26 cellular contexts compared by ENCODE assay signal in genomic region chr4:5916229-5916628, GRCh38. TPM values are rescaled to one million over a fixed set of nuclear protein-coding genes. Genes with fewer than 3 reads are reported as not detected.
"Had no signal": no experiment of that assay in that cellular context is flagged by ENCODE, and none has a peak within 500 bp of the region (broad histone marks: within the 10 kb centered on the region; RNA-seq: fewer than 3 reads in every experiment).

No MANE protein-coding gene starts in this region.

- ATAC-seq: left lobe of liver; natural killer cell; right lobe of liver; stimulated activated naive CD8-positive, alpha-beta T cell treated with anti-CD3 and anti-CD28 coated beads, Interleukin-15, amount 100 ng/mL, for 72 hours; upper lobe of right lung had no signal

- H3K9me3 Mint-ChIP-seq: immature natural killer cell; natural killer cell; stimulated activated naive CD8-positive, alpha-beta T cell treated with anti-CD3 and anti-CD28 coated beads, Interleukin-15, amount 100 ng/mL, for 72 hours had no signal

- H3K4me2 ChIP-seq: smooth muscle cell had no signal

- DNase-seq: dermis blood vessel endothelial cell; effector memory CD4-positive, alpha-beta T cell; erythroblast; hypothalamus; immature natural killer cell; natural killer cell; right lobe of liver; stimulated activated CD4-positive, alpha-beta T cell treated with anti-CD3 and anti-CD28 coated beads, Interleukin-12 subunit alpha, Interleukin-12 subunit beta, amount 100 ng/mL, for 4 hours; stimulated activated CD4-positive, alpha-beta T cell treated with anti-CD3 and anti-CD28 coated beads, Interleukin-1b, Interleukin-23, amount 100 ng/mL, for 48 hours; stimulated activated CD4-positive, alpha-beta T cell treated with anti-CD3 and anti-CD28 coated beads, Interleukin-4, amount 100 ng/mL, for 1 hour; stimulated activated CD8-positive, alpha-beta memory T cell treated with anti-CD3 and anti-CD28 coated beads, Interleukin-4, amount 100 ng/mL, for 48 hours; stimulated activated naive CD4-positive, alpha-beta T cell; stimulated activated naive CD8-positive, alpha-beta T cell treated with anti-CD3 and anti-CD28 coated beads, Interleukin-15, amount 100 ng/mL, for 72 hours; transverse colon; upper lobe of right lung; uterus had no signal

- H3K4me1 Mint-ChIP-seq: immature natural killer cell; natural killer cell; stimulated activated naive CD8-positive, alpha-beta T cell treated with anti-CD3 and anti-CD28 coated beads, Interleukin-15, amount 100 ng/mL, for 72 hours had no signal

- H3K9me3 ChIP-seq: right lobe of liver, suprapubic skin, transverse colon, upper lobe of right lung, uterus had no signal

- H3K4me1 ChIP-seq: parathyroid adenoma, right lobe of liver, suprapubic skin, transverse colon, upper lobe of right lung, uterus had no signal

- H3K36me3 ChIP-seq: right lobe of liver, suprapubic skin, transverse colon, upper lobe of right lung, uterus had no signal

- H3K4me3 Mint-ChIP-seq: immature natural killer cell; natural killer cell; stimulated activated naive CD8-positive, alpha-beta T cell treated with anti-CD3 and anti-CD28 coated beads, Interleukin-15, amount 100 ng/mL, for 72 hours had no signal

- H3K27me3 ChIP-seq: right lobe of liver, uterus had no signal

- H3K27ac ChIP-seq: coronary artery, parathyroid adenoma, right lobe of liver, suprapubic skin, transverse colon, upper lobe of right lung, uterus had no signal

- H3K27ac Mint-ChIP-seq: immature natural killer cell, natural killer cell, progenitor cell of endocrine pancreas had no signal

- H3K9ac ChIP-seq: parathyroid adenoma had no signal

- H2AFZ ChIP-seq: parathyroid adenoma had no signal

- H3K79me2 ChIP-seq: parathyroid adenoma had no signal

- H3K36me3 Mint-ChIP-seq: immature natural killer cell, natural killer cell had no signal

- H3K4me3 ChIP-seq: coronary artery, right lobe of liver, smooth muscle cell, suprapubic skin, transverse colon, upper lobe of right lung, uterus had no signal

- FAIRE-seq: endometrium, frontal cortex, keratinocyte had no signal

RNA-seq across cellular contexts. Expression of gene CRMP1, which starts 23.3 kb away (rescaled TPM):
- total RNA-seq: mononuclear cell, natural killer cell had no signal
